22 cellular contexts compared by ENCODE assay signal in the genomic region with DNA sequence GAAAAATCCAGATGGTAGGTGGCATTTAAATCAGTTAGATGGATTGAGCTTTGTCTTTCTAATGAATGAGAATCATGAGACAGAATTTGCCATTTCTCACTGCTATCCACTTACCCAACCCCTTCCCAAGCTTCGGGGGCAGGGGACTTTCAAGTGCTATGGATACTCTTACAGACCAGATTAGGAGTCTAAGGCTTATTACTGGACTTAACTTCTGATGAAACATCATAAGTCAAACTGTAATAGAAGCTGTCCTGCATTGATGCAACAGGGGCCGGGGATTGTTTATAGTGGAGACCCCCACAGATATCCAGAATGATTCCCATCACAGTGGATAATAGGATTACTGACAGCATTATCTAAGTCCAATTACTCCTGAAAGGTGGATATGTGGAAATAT.
DNase-seq lines count a peak whose midpoint lies in the region; ATAC-seq, FAIRE-seq and TF ChIP-seq lines count a peak whose summit lies in the region.
"Had no signal": no experiment of that assay in that cellular context is flagged by ENCODE, and none has a peak within 500 bp of the region (broad histone marks: within the 10 kb centered on the region; RNA-seq: fewer than 3 reads in every experiment).

No MANE protein-coding gene starts in this region.

- ATAC-seq in HG02840 (IDR thresholded peaks at IDR 0.05; ENCODE audit: low FRiP score, unreplicated experiment) = no peak
- ATAC-seq in aorta (ENCODE audit: low FRiP score) = no peak
- ATAC-seq: CD8-positive, alpha-beta T cell had no signal

- no peak overlapping the region for H3K23ac ChIP-seq in mesendoderm (ENCODE audit: low read length)

- H3K27me3 ChIP-seq in mesendoderm (ENCODE audit: insufficient read depth, low read length, poor library complexity) (no peaks in the 10 kb centered on the region), aorta (ENCODE audit: control insufficient read depth in 1 of 2, insufficient read depth in 2 of 2, low read length in 1 of 2) (no peaks in the 10 kb centered on the region)
- H3K27me3 ChIP-seq: BE2C, BLaER1 had no signal

- peak overlapping the region; percentile 96 for H2BK15ac ChIP-seq in mesendoderm (replicated peaks; ENCODE audit: low read depth)

- intact Hi-C loops in Calu3 (cut with micrococcal nuclease; ENCODE audit: unreplicated experiment) (no loop called here), aorta (cut with DNase I) (no loop called here)

- no peaks in the 10 kb centered on the region for H3K27me3 Mint-ChIP-seq in Calu3 (ENCODE audit: unreplicated experiment)
- H3K27me3 Mint-ChIP-seq: CD4-positive, CD25-positive, alpha-beta regulatory T cell had no signal

- H3K79me2 ChIP-seq in mesendoderm (ENCODE audit: control insufficient read depth, insufficient read depth, low read length) = no peaks in the 10 kb centered on the region

- CTCF ChIA-PET in Calu3 (lab: Charles Lee) = no interaction called here

- H3K4me2 ChIP-seq in mesendoderm (ENCODE audit: low read length) = no peak overlapping the region
- H3K4me2 ChIP-seq: BLaER1 had no signal

- peak; percentile 48 for FAIRE-seq in D721Med (lab: Jason Lieb, UNC)
- FAIRE-seq: A204.1, G401.6, GM12891, GM19239 had no signal

- no peaks in the 10 kb centered on the region for H3K36me3 ChIP-seq in SK-N-MC (ENCODE audit: insufficient read depth, low read length)
- H3K36me3 ChIP-seq in mesendoderm (ENCODE audit: control insufficient read depth, insufficient read depth, low read length) = no peaks in the 10 kb centered on the region
- no peaks in the 10 kb centered on the region for H3K36me3 ChIP-seq in aorta (ENCODE audit: control insufficient read depth in 1 of 2, insufficient read depth in 2 of 2, low read length in 1 of 2)
- H3K36me3 ChIP-seq: BE2C, BLaER1 had no signal

- H3K56ac ChIP-seq in mesendoderm (ENCODE audit: low read length) = peak overlapping the region; percentile 50

- H3K79me1 ChIP-seq in mesendoderm (ENCODE audit: low read length) = no peaks in the 10 kb centered on the region

- H3K27ac Mint-ChIP-seq in Calu3 (ENCODE audit: unreplicated experiment) = no peak overlapping the region
- H3K27ac Mint-ChIP-seq: CD14-positive monocyte; CD4-positive, CD25-positive, alpha-beta regulatory T cell; CD8-positive, alpha-beta T cell had no signal

- no peak for TF ChIP-seq CTCF in D721Med (IDR thresholded peaks at IDR 0.05; ENCODE audit: insufficient read depth, missing control alignments)
- no peak for TF ChIP-seq CTCF in Calu3 (IDR thresholded peaks at IDR 0.05; ENCODE audit: unreplicated experiment)

- no peak overlapping the region for H3K4me3 Mint-ChIP-seq in Calu3 (ENCODE audit: low read depth, unreplicated experiment)
- H3K4me3 Mint-ChIP-seq: CD14-positive monocyte; CD4-positive, CD25-positive, alpha-beta regulatory T cell; CD8-positive, alpha-beta T cell had no signal

- H3K9me3 ChIP-seq in SK-N-MC (ENCODE audit: low read depth, low read length) (no peaks in the 10 kb centered on the region), aorta (ENCODE audit: control insufficient read depth, low read length) (no peaks in the 10 kb centered on the region)
- H3K9me3 ChIP-seq: BE2C, Caco-2 had no signal

- no TSS peak for BruUV-seq in Calu3 (replicated peaks; lab: Mats Ljungman, UMichigan)

- WGBS in mesendoderm (ENCODE audit: extremely low coverage, insufficient coverage, low lambda C conversion rate) = no CpG with 5 or more reads among the region's 2 CpGs
- 86 to 89% methylated on average over 2 of the region's 2 CpGs for WGBS in aorta, 2 donors

- no peak for DNase-seq in D721Med (ENCODE audit: insufficient read length, low spot score)
- peak; percentile 95 for DNase-seq in NCI-H82 (lab: John Stamatoyannopoulos, UW)
- DNase-seq in SK-N-MC (ENCODE audit: low read depth, low spot score) = no peak
- DNase-seq in mesendoderm = no peak
- no peak for DNase-seq in AG08395 (ENCODE audit: low spot score)
- no peak for DNase-seq in Calu3
- no peak for DNase-seq in aorta
- DNase-seq: 8988T; BE2C; C1 segment of cervical spinal cord; Caco-2; CD4-positive, CD25-positive, alpha-beta regulatory T cell; CD8-positive, alpha-beta T cell; DMS79 treated with DMSO at 0.1 percent for 48 hours; GF-D8 had no signal

- no peak overlapping the region for H3K4ac ChIP-seq in mesendoderm (ENCODE audit: low read depth, low read length)

- H3K4me3 ChIP-seq in SK-N-MC (peak overlapping the region; percentile 55; the same call in 1 of the 2 replicates), mesendoderm (ENCODE audit: low read length) (no peak overlapping the region), aorta (ENCODE audit: low read length in 2 of 2) (no peak overlapping the region)
- H3K4me3 ChIP-seq: BLaER1 had no signal

- peak overlapping the region; percentile 96 for H3K18ac ChIP-seq in mesendoderm (ENCODE audit: low read length)

- H3K27ac ChIP-seq in SK-N-MC = peak overlapping the region; percentile 99
- H3K27ac ChIP-seq in mesendoderm (ENCODE audit: low read depth, low read length) = no peak overlapping the region
- H3K27ac ChIP-seq in aorta (ENCODE audit: low read depth in 1 of 2, low read length in 2 of 2) = no peak overlapping the region
- H3K27ac ChIP-seq: BLaER1 had no signal

- peak overlapping the region; percentile 88 for H2BK5ac ChIP-seq in mesendoderm (ENCODE audit: low read length)

- peaks cover 6% of the 10 kb centered on the region for H3K4me1 ChIP-seq in mesendoderm (ENCODE audit: control insufficient read depth, low read depth, low read length)
- no peaks in the 10 kb centered on the region for H3K4me1 ChIP-seq in aorta (ENCODE audit: control insufficient read depth in 1 of 2, insufficient read depth in 2 of 2, low read length in 2 of 2)
- H3K4me1 ChIP-seq: BE2C, Caco-2 had no signal

- H3K36me3 Mint-ChIP-seq in Calu3 (ENCODE audit: insufficient read depth, unreplicated experiment) = no peaks in the 10 kb centered on the region
- H3K36me3 Mint-ChIP-seq: CD14-positive monocyte; CD4-positive, CD25-positive, alpha-beta regulatory T cell; CD8-positive, alpha-beta T cell had no signal

- H3K9ac ChIP-seq in SK-N-MC (ENCODE audit: insufficient read length) (peak overlapping the region; percentile 82), mesendoderm (ENCODE audit: low read length) (no peak overlapping the region)
- H3K9ac ChIP-seq: BLaER1 had no signal

- no peak overlapping the region for H2AK5ac ChIP-seq in mesendoderm (ENCODE audit: low read length)

- H3K9me3 Mint-ChIP-seq in Calu3 (ENCODE audit: low read depth, unreplicated experiment) = peaks cover 14% of the 10 kb centered on the region
- H3K9me3 Mint-ChIP-seq: CD8-positive, alpha-beta T cell had no signal

- no peaks in the 10 kb centered on the region for H3K4me1 Mint-ChIP-seq in Calu3 (ENCODE audit: low read depth, unreplicated experiment)
- H3K4me1 Mint-ChIP-seq: CD14-positive monocyte; CD4-positive, CD25-positive, alpha-beta regulatory T cell had no signal

- no peak overlapping the region for H4K8ac ChIP-seq in mesendoderm (ENCODE audit: low read depth, low read length)

- H4K5ac ChIP-seq in mesendoderm (ENCODE audit: low read length) = no peak overlapping the region

- H2BK120ac ChIP-seq in mesendoderm (ENCODE audit: low read depth, low read length) = peak overlapping the region; percentile 98
